1 cellular context compared by ENCODE assay signal in the genomic region with DNA sequence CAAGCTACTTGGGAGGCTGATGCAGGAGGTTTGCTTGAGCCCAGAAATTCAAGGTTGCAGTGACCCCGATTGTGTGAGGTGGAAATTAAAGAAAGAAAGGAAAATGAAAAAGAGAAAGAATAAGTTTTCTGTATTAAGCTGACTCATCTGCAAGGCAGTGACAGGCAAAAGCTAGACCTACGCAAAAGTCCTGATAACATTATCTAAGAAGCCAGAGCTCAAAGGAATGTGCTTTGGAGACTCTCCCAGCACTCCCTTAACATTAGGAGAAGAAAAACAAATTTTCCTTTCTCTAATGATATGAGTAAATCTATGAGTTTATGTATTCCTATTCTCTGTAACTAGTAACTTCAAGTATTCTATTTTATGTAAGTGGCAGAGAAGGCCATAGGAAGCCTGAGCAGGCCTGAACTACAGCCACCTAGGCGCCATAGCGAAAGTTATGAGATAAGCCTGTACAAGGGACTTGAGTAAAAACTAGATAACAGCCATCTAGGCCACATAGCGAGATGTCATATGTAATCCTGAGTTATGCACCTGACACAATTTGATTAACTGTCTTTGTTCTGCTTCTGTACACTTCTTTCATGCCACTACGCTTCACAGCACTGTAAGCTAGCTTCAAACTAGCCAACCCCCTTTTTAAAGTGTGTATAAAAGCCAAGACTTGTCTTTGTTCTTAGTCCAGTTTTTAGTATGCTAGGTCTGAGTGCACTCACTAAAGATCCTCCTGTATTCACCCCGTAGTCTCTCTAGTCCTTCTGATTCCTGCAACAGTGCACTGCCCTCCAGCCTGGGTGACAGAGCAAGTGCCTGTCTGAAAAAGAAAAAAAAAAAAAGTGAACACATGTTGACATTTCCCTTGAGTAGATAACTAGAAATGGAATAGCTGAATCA.
A peak's percentile ranks its signal among the peaks of the same experiment; 100 is the strongest.
TF ChIP-seq lines count a peak whose summit lies in the region.

No MANE protein-coding gene starts in this region.

TF ChIP-seq in HEK293, 187 proteins besides CTCF, POLR2A, EP300 and RAD21 (continued from another document):
- no peak for TF ChIP-seq ZNF214 (tag by site-specific recombination; IDR thresholded peaks at IDR 0.05; ENCODE audit: borderline replicate concordance)
- no peak for TF ChIP-seq ZNF394 (tag by site-specific recombination; IDR thresholded peaks at IDR 0.05; ENCODE audit: borderline replicate concordance)
- TF ChIP-seq SETDB1 (IDR thresholded peaks at IDR 0.05; ENCODE audit: insufficient read length, low read length), result peak; percentile 98
- TF ChIP-seq, protein P1, sequence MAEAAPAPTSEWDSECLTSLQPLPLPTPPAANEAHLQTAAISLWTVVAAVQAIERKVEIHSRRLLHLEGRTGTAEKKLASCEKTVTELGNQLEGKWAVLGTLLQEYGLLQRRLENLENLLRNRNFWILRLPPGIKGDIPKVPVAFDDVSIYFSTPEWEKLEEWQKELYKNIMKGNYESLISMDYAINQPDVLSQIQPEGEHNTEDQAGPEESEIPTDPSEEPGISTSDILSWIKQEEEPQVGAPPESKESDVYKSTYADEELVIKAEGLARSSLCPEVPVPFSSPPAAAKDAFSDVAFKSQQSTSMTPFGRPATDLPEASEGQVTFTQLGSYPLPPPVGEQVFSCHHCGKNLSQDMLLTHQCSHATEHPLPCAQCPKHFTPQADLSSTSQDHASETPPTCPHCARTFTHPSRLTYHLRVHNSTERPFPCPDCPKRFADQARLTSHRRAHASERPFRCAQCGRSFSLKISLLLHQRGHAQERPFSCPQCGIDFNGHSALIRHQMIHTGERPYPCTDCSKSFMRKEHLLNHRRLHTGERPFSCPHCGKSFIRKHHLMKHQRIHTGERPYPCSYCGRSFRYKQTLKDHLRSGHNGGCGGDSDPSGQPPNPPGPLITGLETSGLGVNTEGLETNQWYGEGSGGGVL (tag by site-specific recombination; IDR thresholded peaks at IDR 0.05), result no peak
- TF ChIP-seq ZNF548 (tag by site-specific recombination; IDR thresholded peaks at IDR 0.05), result no peak
- TF ChIP-seq MYNN (tag by site-specific recombination; IDR thresholded peaks at IDR 0.05; ENCODE audit: borderline replicate concordance), result no peak
- TF ChIP-seq ZNF626 (tag by site-specific recombination; IDR thresholded peaks at IDR 0.05), result peak; percentile 89
- TF ChIP-seq YY2 (tag by site-specific recombination; IDR thresholded peaks at IDR 0.05), result no peak
- TF ChIP-seq ZNF558 (tag by site-specific recombination; IDR thresholded peaks at IDR 0.05), result 0 out of 2 replicates have a peak, but pooled peaks have one; percentile 28
- peak; percentile 68 for TF ChIP-seq ZNF529 (tag by site-specific recombination; IDR thresholded peaks at IDR 0.05; ENCODE audit: insufficient replicate concordance)
- TF ChIP-seq ZNF610 (tag by site-specific recombination; IDR thresholded peaks at IDR 0.05; ENCODE audit: borderline replicate concordance), result peak; percentile 67; the same call in 1 of the 2 replicates
- TF ChIP-seq ZNF169 (tag by site-specific recombination; IDR thresholded peaks at IDR 0.05), result 0 out of 2 replicates have a peak, but pooled peaks have one; percentile 72
- TF ChIP-seq SP2 (tag by site-specific recombination; IDR thresholded peaks at IDR 0.05), result no peak
- TF ChIP-seq, protein P2, sequence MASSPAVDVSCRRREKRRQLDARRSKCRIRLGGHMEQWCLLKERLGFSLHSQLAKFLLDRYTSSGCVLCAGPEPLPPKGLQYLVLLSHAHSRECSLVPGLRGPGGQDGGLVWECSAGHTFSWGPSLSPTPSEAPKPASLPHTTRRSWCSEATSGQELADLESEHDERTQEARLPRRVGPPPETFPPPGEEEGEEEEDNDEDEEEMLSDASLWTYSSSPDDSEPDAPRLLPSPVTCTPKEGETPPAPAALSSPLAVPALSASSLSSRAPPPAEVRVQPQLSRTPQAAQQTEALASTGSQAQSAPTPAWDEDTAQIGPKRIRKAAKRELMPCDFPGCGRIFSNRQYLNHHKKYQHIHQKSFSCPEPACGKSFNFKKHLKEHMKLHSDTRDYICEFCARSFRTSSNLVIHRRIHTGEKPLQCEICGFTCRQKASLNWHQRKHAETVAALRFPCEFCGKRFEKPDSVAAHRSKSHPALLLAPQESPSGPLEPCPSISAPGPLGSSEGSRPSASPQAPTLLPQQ (tag by site-specific recombination; IDR thresholded peaks at IDR 0.05), result no peak
- 0 out of 2 replicates have a peak, but pooled peaks have one; percentile 34 for TF ChIP-seq ZNF248 (tag by site-specific recombination; IDR thresholded peaks at IDR 0.05)
